In the genomic region with DNA sequence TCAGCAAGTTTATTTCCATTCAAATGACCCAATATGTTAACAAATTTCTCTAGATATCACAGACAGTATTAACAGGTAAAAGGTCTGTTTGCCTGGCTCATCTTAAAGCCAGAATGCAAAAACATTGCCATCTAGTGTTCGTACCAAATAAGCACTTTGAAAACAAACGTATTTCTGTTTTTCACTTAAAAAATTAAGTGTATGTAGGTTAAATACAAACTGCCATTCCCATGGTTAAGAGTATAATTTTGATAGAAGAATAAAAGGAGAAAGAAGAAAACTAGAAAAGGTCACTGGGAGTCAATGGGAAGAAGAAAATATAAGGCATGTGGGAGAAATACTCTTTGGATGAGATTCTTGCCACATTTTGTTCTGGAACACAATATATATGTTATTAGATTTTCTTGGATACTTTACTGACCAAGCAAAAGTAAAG, we compare ENCODE assay signal across 9 cellular contexts. TPM values are rescaled to one million over a fixed set of nuclear protein-coding genes. Genes with fewer than 3 reads are reported as not detected.
DNase-seq lines count a peak whose midpoint lies in the region; TF ChIP-seq lines count a peak whose summit lies in the region.
"Had no signal": no experiment of that assay in that cellular context is flagged by ENCODE, and none has a peak within 500 bp of the region (broad histone marks: within the 10 kb centered on the region; RNA-seq: fewer than 3 reads in every experiment).

No MANE protein-coding gene starts in this region.

- peaks cover 28% of the 10 kb centered on the region for H3K36me3 ChIP-seq in endodermal cell (ENCODE audit: control insufficient read depth, insufficient read depth, low read length)
- H3K36me3 ChIP-seq: HAP-1 had no signal

- intact Hi-C loops in lower leg skin (cut with DNase I; ENCODE audit: low total_unique reads): no loop called here

- H3K4me3 ChIP-seq in AG10803 (ENCODE audit: low read length) (no peak overlapping the region), endodermal cell (ENCODE audit: low read length) (no peak overlapping the region), retinal pigment epithelial cell (ENCODE audit: low read length) (no peak overlapping the region), lower leg skin (ENCODE audit: low read depth, poor library complexity, severe bottlenecking) (no peak overlapping the region)
- H3K4me3 ChIP-seq: HAP-1 had no signal

- no peak overlapping the region for H3K4me3 Mint-ChIP-seq in endodermal cell

- peak; percentile 65 for TF ChIP-seq CTCF in AG10803 (conservative IDR thresholded peaks at IDR 0.05; ENCODE audit: low read length)
- TF ChIP-seq CTCF in endodermal cell (conservative IDR thresholded peaks at IDR 0.05): peak; percentile 86
- TF ChIP-seq CTCF in retinal pigment epithelial cell (conservative IDR thresholded peaks at IDR 0.05; ENCODE audit: low read depth, low read length): peak; percentile 70
- TF ChIP-seq CTCF in lower leg skin (IDR thresholded peaks at IDR 0.05): no peak

- H3K27me3 Mint-ChIP-seq in endodermal cell (ENCODE audit: insufficient read depth): no peaks in the 10 kb centered on the region

- DNase-seq in AG10803 (ENCODE audit: low read depth) (peak; percentile 32), HCEC 1CT (peak; percentile 41), NCI-H82 (lab: John Stamatoyannopoulos, UW) (peak; percentile 51), endodermal cell (no peak), retinal pigment epithelial cell (ENCODE audit: low read depth) (no peak), lower leg skin (ENCODE audit: low spot score in 2 of 2) (no peak), hepatic stellate cell (ENCODE audit: low spot score) (no peak)
- DNase-seq in activated effector memory CD4-positive, alpha-beta T cell treated with Interleukin-2 at 50 U/mL for 16 hours: no peak

- WGBS in endodermal cell (ENCODE audit: insufficient coverage in 1 of 2, insufficient read length in 1 of 2), 2 experiments: 34% methylated on average over 2 of the region's 2 CpGs; no CpG with 5 or more reads in 1 of the 2 experiments
- 29 to 52% methylated on average over 2 of the region's 2 CpGs for WGBS in lower leg skin, 2 donors

- no peaks in the 10 kb centered on the region for H3K9me3 Mint-ChIP-seq in endodermal cell

- H3K9me3 ChIP-seq in endodermal cell (ENCODE audit: control insufficient read depth, low read length): no peaks in the 10 kb centered on the region
- H3K9me3 ChIP-seq: HAP-1 had no signal

- H3K36me3 Mint-ChIP-seq in endodermal cell (ENCODE audit: low read depth): peaks cover 18% of the 10 kb centered on the region

- H3K9ac ChIP-seq in endodermal cell (ENCODE audit: extremely low read depth, low read length, poor library complexity, severe bottlenecking): no peak overlapping the region

- no peaks in the 10 kb centered on the region for H3K4me1 ChIP-seq in endodermal cell (ENCODE audit: control insufficient read depth, insufficient read depth, low read length)

- H3K27me3 ChIP-seq in endodermal cell (ENCODE audit: control insufficient read depth, insufficient read depth, low read length, poor library complexity, severe bottlenecking): no peaks in the 10 kb centered on the region

- no peak overlapping the region for H3K27ac ChIP-seq in endodermal cell (ENCODE audit: low read depth, low read length)

- H3K27ac Mint-ChIP-seq in endodermal cell: no peak overlapping the region

- no peak for TF ChIP-seq POLR2A in lower leg skin (IDR thresholded peaks at IDR 0.05)

- H3K4me1 Mint-ChIP-seq in endodermal cell: no peaks in the 10 kb centered on the region

RNA-seq across cellular contexts. Expression of gene ORC5, which starts 51.0 kb away (rescaled TPM):
- total RNA-seq in endodermal cell (10 to 100 TPM; 22.5 to 22.7 TPM), lower leg skin (10 to 100 TPM; 13.8 to 41.2 (median 16.3) TPM)
- 22.2 TPM for polyA plus RNA-seq in endodermal cell (2013, experiment 1 of 2)
- 21.7 TPM for polyA plus RNA-seq in endodermal cell (2013, experiment 2 of 2)

Comparison
In these comparisons a context has a peak if more than half of its experiments do, and no peak if none do; other contexts are left out.
1. DNase-seq: peak in AG10803 (single experiment), HCEC 1CT (single experiment) and NCI-H82 (single experiment); none in endodermal cell (single experiment), retinal pigment epithelial cell (single experiment), lower leg skin (0 of 2), hepatic stellate cell (single experiment) and activated effector memory CD4-positive, alpha-beta T cell treated with Interleukin-2 at 50 U/mL for 16 hours (single experiment).
2. CTCF ChIP-seq: peak in AG10803 (single experiment), endodermal cell (single experiment) and retinal pigment epithelial cell (single experiment); none in lower leg skin (0 of 3).